ENCODE assay signal across 17 cellular contexts in the genomic region with DNA sequence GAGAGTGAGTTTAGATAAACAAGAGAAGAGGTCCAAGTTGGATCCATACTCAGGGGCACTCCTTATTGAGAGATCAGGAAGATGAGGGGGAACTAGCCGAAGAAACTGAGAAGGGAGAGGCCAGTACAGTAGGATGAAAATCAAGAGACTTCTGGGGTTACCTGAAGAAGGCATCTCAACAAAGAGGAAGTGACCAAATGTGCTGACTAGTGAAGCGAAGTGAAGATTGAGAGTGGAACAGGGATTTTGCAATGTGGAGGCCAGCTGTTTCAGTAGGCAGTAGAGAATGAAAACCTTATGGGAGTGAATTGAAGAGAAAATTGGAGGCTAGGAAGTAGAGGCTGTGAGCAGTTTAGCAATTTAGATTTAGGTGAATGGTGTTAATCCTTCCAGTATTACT.
DNase-seq lines count a peak whose midpoint lies in the region; ATAC-seq, FAIRE-seq and TF ChIP-seq lines count a peak whose summit lies in the region.
"Had no signal": no experiment of that assay in that cellular context is flagged by ENCODE, and none has a peak within 500 bp of the region (broad histone marks: within the 10 kb centered on the region; RNA-seq: fewer than 3 reads in every experiment).

No MANE protein-coding gene starts in this region.

- H3K4me3 Mint-ChIP-seq in activated T-cell treated with anti-CD3 and anti-CD28 coated beads, Interleukin-2, amount 50 U/mL, for 72 hours = no peak overlapping the region
- H3K4me3 Mint-ChIP-seq in stimulated activated effector memory CD8-positive, alpha-beta T cell treated with anti-CD3 and anti-CD28 coated beads, Interleukin-12 subunit alpha, Interleukin-12 subunit beta, amount 100 ng/mL, for 72 hours = no peak overlapping the region
- H3K4me3 Mint-ChIP-seq in GM23338 = no peak overlapping the region

- BruUV-seq in K562 (replicated peaks; lab: Mats Ljungman, UMichigan) = no TSS peak

- no peaks in the 10 kb centered on the region for H3K27me3 Mint-ChIP-seq in activated T-cell treated with anti-CD3 and anti-CD28 coated beads, Interleukin-2, amount 50 U/mL, for 72 hours (ENCODE audit: low read depth)
- peaks cover 4% of the 10 kb centered on the region for H3K27me3 Mint-ChIP-seq in GM23338 (ENCODE audit: insufficient read depth, low read depth, poor library complexity)

- intact Hi-C loops in K562 (cut with micrococcal nuclease) = no loop called here

- no peak for TF ChIP-seq RAD21 in K562 (CRISPR knock-in tag; conservative IDR thresholded peaks at IDR 0.05 in 1 of 2, IDR thresholded peaks at IDR 0.05 in 1 of 2)

- H3K27me3 ChIP-seq in K562 (ENCODE audit: control insufficient read depth in 2 of 2, insufficient read depth in 2 of 2, low read length in 2 of 2) (no peaks in the 10 kb centered on the region; a peak in 1 of 5 replicates), GM23338 (ENCODE audit: insufficient read depth) (no peaks in the 10 kb centered on the region)

- H3K4me3 ChIP-seq in K562 (no peak overlapping the region), GM23338 (no peak overlapping the region)

- H3K27ac Mint-ChIP-seq in activated T-cell treated with anti-CD3 and anti-CD28 coated beads, Interleukin-2, amount 50 U/mL, for 72 hours = peak overlapping the region; percentile 30
- peak overlapping the region; percentile 64 for H3K27ac Mint-ChIP-seq in stimulated activated effector memory CD8-positive, alpha-beta T cell treated with anti-CD3 and anti-CD28 coated beads, Interleukin-12 subunit alpha, Interleukin-12 subunit beta, amount 100 ng/mL, for 72 hours
- H3K27ac Mint-ChIP-seq in GM23338 = no peak overlapping the region

- no peaks in the 10 kb centered on the region for H3K4me1 ChIP-seq in K562 (replicated peaks in 1 of 2; ENCODE audit: control insufficient read depth in 2 of 2, insufficient read depth in 2 of 2, low read length in 2 of 2)
- no peaks in the 10 kb centered on the region for H3K4me1 ChIP-seq in GM23338 (ENCODE audit: insufficient read depth)

- ATAC-seq in activated T-cell treated with anti-CD3 and anti-CD28 coated beads, Interleukin-2, amount 50 U/mL, for 72 hours (replicated peaks in 1 of 2) = no peak
- ATAC-seq in GM19395 (IDR thresholded peaks at IDR 0.05; ENCODE audit: unreplicated experiment) (peak; percentile 54), K562 (no peak), GM23338 (no peak), HG03571 (IDR thresholded peaks at IDR 0.05; ENCODE audit: unreplicated experiment) (no peak)
- ATAC-seq in stimulated activated effector memory CD8-positive, alpha-beta T cell treated with anti-CD3 and anti-CD28 coated beads, Interleukin-12 subunit alpha, Interleukin-12 subunit beta, amount 100 ng/mL, for 72 hours = no peak

- H3K4me2 ChIP-seq in K562 (ENCODE audit: insufficient read depth, low read length) (no peak overlapping the region), GM23338 (no peak overlapping the region)

- POLR2A ChIA-PET in K562 (lab: Yijun Ruan, JAX) = no interaction called here

- TF ChIP-seq EP300 in K562 (IDR thresholded peaks at IDR 0.05; ENCODE audit: low read length) = no peak

- H3K36me3 ChIP-seq in K562 (ENCODE audit: control insufficient read depth, insufficient read depth, low read length) = no peaks in the 10 kb centered on the region
- H3K36me3 ChIP-seq in GM23338 (ENCODE audit: insufficient read depth) = no peaks in the 10 kb centered on the region

- H2AFZ ChIP-seq in K562 (ENCODE audit: low read depth, low read length) = no peak overlapping the region
- no peak overlapping the region for H2AFZ ChIP-seq in GM23338

- H3K79me2 ChIP-seq in K562 (ENCODE audit: control insufficient read depth, insufficient read depth, low read length) (no peaks in the 10 kb centered on the region), GM23338 (replicated peaks; ENCODE audit: insufficient read depth) (no peaks in the 10 kb centered on the region)

- H3K9me1 ChIP-seq in K562 (ENCODE audit: control insufficient read depth, insufficient read depth, low read length) = no peaks in the 10 kb centered on the region

- 5% methylated on average over 2 of the region's 2 CpGs for WGBS in K562 (ENCODE audit: insufficient coverage, low coverage, missing lambda C conversion rate)

- no peak for TF ChIP-seq CTCF in K562 (IDR thresholded peaks at IDR 0.05 in 2 of 3, conservative IDR thresholded peaks at IDR 0.05 in 1 of 3; ENCODE audit: insufficient read depth in 2 of 3, low read depth in 1 of 3, low read length in 3 of 3)
- no peak for TF ChIP-seq CTCF in GM23338 (conservative IDR thresholded peaks at IDR 0.05; ENCODE audit: low read depth in 2 of 2)

- H3K27ac ChIP-seq in K562 (ENCODE audit: extremely low read depth, low read depth, low read length) (no peak overlapping the region), GM23338 (ENCODE audit: low read depth) (no peak overlapping the region)
- H3K27ac ChIP-seq: C4-2B, RWPE1 had no signal

- no peaks in the 10 kb centered on the region for H3F3A ChIP-seq in GM23338 (replicated peaks; ENCODE audit: low read depth)

- in situ Hi-C loops in K562 (cut with MboI) = loop anchor here (25.0 kb wide), 1 partner anchor 306 kb away; no protein-coding TSS in a partner anchor

- no peaks in the 10 kb centered on the region for H3K4me1 Mint-ChIP-seq in activated T-cell treated with anti-CD3 and anti-CD28 coated beads, Interleukin-2, amount 50 U/mL, for 72 hours (ENCODE audit: low read depth)
- peaks cover 7% of the 10 kb centered on the region for H3K4me1 Mint-ChIP-seq in stimulated activated effector memory CD8-positive, alpha-beta T cell treated with anti-CD3 and anti-CD28 coated beads, Interleukin-12 subunit alpha, Interleukin-12 subunit beta, amount 100 ng/mL, for 72 hours
- no peaks in the 10 kb centered on the region for H3K4me1 Mint-ChIP-seq in GM23338

- no peak for TF ChIP-seq POLR2A in K562 (conservative IDR thresholded peaks at IDR 0.05)

- H3K9ac ChIP-seq in K562 (ENCODE audit: insufficient read depth in 1 of 2, low read depth in 2 of 2, low read length in 2 of 2) = no peak overlapping the region

- no peaks in the 10 kb centered on the region for H3K9me2 ChIP-seq in GM23338 (ENCODE audit: insufficient read depth)

- H4K20me1 ChIP-seq in K562 (replicated peaks; ENCODE audit: control insufficient read depth, insufficient read depth, low read length) (no peaks in the 10 kb centered on the region), GM23338 (replicated peaks; ENCODE audit: insufficient read depth) (0 out of 2 replicates have a peak, but pooled peaks cover 3% of the 10 kb centered on the region)

- CTCF ChIA-PET in K562 (lab: Yijun Ruan, JAX; ENCODE audit: low intra/inter-chr PET ratio) = no interaction called here

- H3K9me3 ChIP-seq in K562 (replicated peaks; ENCODE audit: control insufficient read depth, insufficient read depth, low read depth, low read length) = no peaks in the 10 kb centered on the region

- DNase-seq in activated T-cell treated with anti-CD3 and anti-CD28 coated beads, Interleukin-2, amount 50 U/mL, for 72 hours = no peak
- no peak for DNase-seq in activated T-cell treated with anti-CD3 and anti-CD28 coated beads, Interleukin-2, amount 50 U/mL, for 1 hour
- DNase-seq in K562 (ENCODE audit: extremely low read depth in 1 of 4, low spot score in 3 of 4) = no peak
- no peak for DNase-seq in stimulated activated effector memory CD8-positive, alpha-beta T cell treated with anti-CD3 and anti-CD28 coated beads, Interleukin-12 subunit alpha, Interleukin-12 subunit beta, amount 100 ng/mL, for 72 hours (ENCODE audit: low spot score in 2 of 2)
- no peak for DNase-seq in D341Med (ENCODE audit: low spot score)
- no peak for DNase-seq in GM23338 (ENCODE audit: low spot score)
- DNase-seq: KG1, NCI-H1930, NCI-H2171, NCI-H446 treated with DMSO at 0.1 percent for 48 hours, NCI-H774 had no signal

- FAIRE-seq in K562 (lab: Jason Lieb, UNC) = no peak
- FAIRE-seq: A204.1, H1 had no signal

- no peaks in the 10 kb centered on the region for H3K9me3 Mint-ChIP-seq in activated T-cell treated with anti-CD3 and anti-CD28 coated beads, Interleukin-2, amount 50 U/mL, for 72 hours
- H3K9me3 Mint-ChIP-seq in stimulated activated effector memory CD8-positive, alpha-beta T cell treated with anti-CD3 and anti-CD28 coated beads, Interleukin-12 subunit alpha, Interleukin-12 subunit beta, amount 100 ng/mL, for 72 hours = no peaks in the 10 kb centered on the region
- H3K9me3 Mint-ChIP-seq in GM23338 = no peaks in the 10 kb centered on the region; the same call in 2 of the 3 replicates

- peaks cover 2 to 3% of the 10 kb centered on the region in 2 donors for H3K36me3 Mint-ChIP-seq in activated T-cell treated with anti-CD3 and anti-CD28 coated beads, Interleukin-2, amount 50 U/mL, for 72 hours (ENCODE audit: insufficient read depth in 2 of 2)
- peaks cover 68% of the 10 kb centered on the region for H3K36me3 Mint-ChIP-seq in stimulated activated effector memory CD8-positive, alpha-beta T cell treated with anti-CD3 and anti-CD28 coated beads, Interleukin-12 subunit alpha, Interleukin-12 subunit beta, amount 100 ng/mL, for 72 hours
- H3K36me3 Mint-ChIP-seq in GM23338 (ENCODE audit: low read depth) = peaks cover 16% of the 10 kb centered on the region

TF ChIP-seq in K562, 482 proteins besides CTCF, POLR2A, EP300 and RAD21:
- TF ChIP-seq GABPB2 (CRISPR knock-in tag; conservative IDR thresholded peaks at IDR 0.05) (no peak), RBM25 (IDR thresholded peaks at IDR 0.05; ENCODE audit: low read depth, low read length, severe bottlenecking) (no peak), SPI1 (IDR thresholded peaks at IDR 0.05; ENCODE audit: borderline replicate concordance, low read depth, low read length) (peak; percentile 64), ZNF584 (CRISPR knock-in tag; IDR thresholded peaks at IDR 0.05; ENCODE audit: low read depth) (no peak), ZNF511 (CRISPR knock-in tag; IDR thresholded peaks at IDR 0.05) (no peak)

TF ChIP-seq in GM23338, 12 proteins besides CTCF, POLR2A, EP300 and RAD21 (continues in another document):
- TF ChIP-seq NANOG (IDR thresholded peaks at IDR 0.05; ENCODE audit: borderline replicate concordance) = no peak
- TF ChIP-seq JUNB (IDR thresholded peaks at IDR 0.05; ENCODE audit: unreplicated experiment) = no peak
- no peak for TF ChIP-seq EZH2phosphoT487 (IDR thresholded peaks at IDR 0.05; ENCODE audit: unreplicated experiment)
- no peak for TF ChIP-seq EZH2 (IDR thresholded peaks at IDR 0.05; ENCODE audit: low read depth, unreplicated experiment)
- no peak for TF ChIP-seq POLR2AphosphoS5 (IDR thresholded peaks at IDR 0.05; ENCODE audit: low read depth)
- no peak for TF ChIP-seq ZNF114 (CRISPR knock-in tag; IDR thresholded peaks at IDR 0.05)
